ENCODE assay signal across 9 cellular contexts in the genomic region with DNA sequence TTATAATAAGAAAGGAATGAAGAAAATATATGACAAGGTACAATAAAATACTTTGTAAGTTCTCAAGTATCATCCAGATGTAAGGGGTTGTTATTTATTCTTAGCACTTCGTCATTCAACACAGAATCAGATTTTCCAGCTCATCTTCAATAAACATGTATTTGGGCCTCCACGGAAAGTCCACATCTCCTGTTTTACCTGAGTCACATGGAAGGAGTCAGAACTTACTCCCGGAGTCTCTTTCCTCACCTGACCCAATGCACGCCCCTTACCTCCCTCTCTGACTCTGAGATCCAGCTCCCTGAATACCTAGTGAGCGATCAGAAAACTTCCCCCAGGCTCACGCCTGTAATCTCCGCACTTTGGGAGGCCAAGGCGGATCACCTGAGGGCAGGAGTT. TPM values are rescaled to one million over a fixed set of nuclear protein-coding genes. Genes with fewer than 3 reads are reported as not detected.
DNase-seq lines count a peak whose midpoint lies in the region; ATAC-seq and TF ChIP-seq lines count a peak whose summit lies in the region.
"Had no signal": no experiment of that assay in that cellular context is flagged by ENCODE, and none has a peak within 500 bp of the region (broad histone marks: within the 10 kb centered on the region; RNA-seq: fewer than 3 reads in every experiment).

No MANE protein-coding gene starts in this region.

- H3K4me1 Mint-ChIP-seq in T-cell = peaks cover 64 to 74% (median 70%) of the 10 kb centered on the region in 3 donors

- peak overlapping the region; percentile 93 to 99 (median 98) for H3K27ac ChIP-seq in gastrocnemius medialis

- H3K27me3 Mint-ChIP-seq in T-cell = no peaks in the 10 kb centered on the region

- intact Hi-C loops in gastrocnemius medialis (cut with DNase I; ENCODE audit: low total_unique reads) (loop anchor here (1.0 to 2.0 kb wide), 4 partner anchors 18 to 379 kb away; a partner anchor contains a TSS), left colon (cut with DNase I, micrococcal nuclease) (no loop called here)

- in situ Hi-C loops in gastrocnemius medialis (cut with MboI; ENCODE audit: low sequenced_read_pairs in 4 of 4) = no loop called here

- CTCF ChIA-PET in T-cell (lab: Charles Lee) = interaction anchor here (0.6 to 1.2 kb wide), 5 partner anchors 14 to 332 kb away, joined by 3 to 5 read pairs (median 3); a partner anchor contains a TSS

- POLR2A ChIA-PET in T-cell (lab: Charles Lee) = interaction anchor here (0.8 to 1.2 kb wide), 3 partner anchors 18 to 333 kb away, joined by 3 to 7 read pairs (median 6); a partner anchor contains a TSS

- no peak for ATAC-seq in T-cell (replicated peaks in 1 of 4)
- ATAC-seq in gastrocnemius medialis = no peak
- ATAC-seq in HG02938 (IDR thresholded peaks at IDR 0.05; ENCODE audit: unreplicated experiment) = no peak
- no peak for ATAC-seq in left colon

- no peaks in the 10 kb centered on the region for H3K36me3 Mint-ChIP-seq in T-cell

- no peaks in the 10 kb centered on the region for H3K27me3 ChIP-seq in gastrocnemius medialis

- H3K9me3 ChIP-seq in gastrocnemius medialis = no peaks in the 10 kb centered on the region

- peak overlapping the region; percentile 96 to 98 (median 97) for H3K4me3 Mint-ChIP-seq in T-cell

- no peaks in the 10 kb centered on the region for H3K9me3 Mint-ChIP-seq in T-cell

- H3K4me1 ChIP-seq in gastrocnemius medialis = peaks cover 11 to 15% of the 10 kb centered on the region in 2 donors

- TF ChIP-seq CTCF in fibroblast of mammary gland (conservative IDR thresholded peaks at IDR 0.05; ENCODE audit: control insufficient read depth, insufficient read depth, low read depth, low read length) (no peak), gastrocnemius medialis (IDR thresholded peaks at IDR 0.05 in 4 of 5, conservative IDR thresholded peaks at IDR 0.05 in 1 of 5) (no peak)

- DNase-seq in T-cell (no peak), fibroblast of mammary gland (ENCODE audit: low read depth) (no peak), gastrocnemius medialis (no peak), AML-193 (lab: John Stamatoyannopoulos, UW) (no peak), left colon (no peak), cerebellar nuclear complex (lab: John Stamatoyannopoulos, UW) (no peak)
- DNase-seq: stimulated activated naive CD4-positive, alpha-beta T cell treated with Interleukin-2 at 50 U/mL for 16 hours had no signal

- H3K36me3 ChIP-seq in gastrocnemius medialis = no peaks in the 10 kb centered on the region

- H3K4me3 ChIP-seq in GM08714 (ENCODE audit: low read length) (peak overlapping the region; percentile 73; the same call in 1 of the 2 replicates), fibroblast of mammary gland (ENCODE audit: control insufficient read depth, low read depth, low read length) (peak overlapping the region; percentile 92), gastrocnemius medialis (peak overlapping the region in 2 of 4 donors; percentile 88 to 97)

- TF ChIP-seq POLR2A in gastrocnemius medialis (IDR thresholded peaks at IDR 0.05) = no peak

- peak overlapping the region; percentile 97 to 99 for H3K27ac Mint-ChIP-seq in T-cell

RNA-seq across cellular contexts. Expression of a gene that starts 1.5 kb away (rescaled TPM):
- total RNA-seq in T-cell (10 to 100 TPM; 12.6 to 24.9 (median 22.4) TPM), gastrocnemius medialis (1 to 10 TPM; 4.6 to 7.6 (median 6.1) TPM), left colon (10 to 100 TPM; 33.4 to 34.0 TPM)

RNA-seq across cellular contexts. Expression of a gene that starts 17.9 kb away (rescaled TPM):
- total RNA-seq in T-cell = 100 to 1,000 TPM; 299 to 450 (median 328) TPM
- 100 to 1,000 TPM; 126 to 171 (median 165) TPM for total RNA-seq in gastrocnemius medialis
- 10 to 100 TPM; 33.4 to 61.2 TPM for total RNA-seq in left colon

RNA-seq across cellular contexts. Expression of a gene that starts 23.6 kb away (rescaled TPM):
- 10 to 100 TPM; 36.0 to 70.8 (median 68.5) TPM for total RNA-seq in T-cell
- total RNA-seq in gastrocnemius medialis = 10 to 100 TPM; 12.6 to 22.7 (median 17.8) TPM
- total RNA-seq in left colon = 10 to 100 TPM; 27.0 to 31.3 TPM

RNA-seq across cellular contexts. Expression of a gene that starts 32.6 kb away (rescaled TPM):
- total RNA-seq in T-cell (10 to 100 TPM; 61.3 to 88.2 (median 76.8) TPM), gastrocnemius medialis (100 to 1,000 TPM in 1 of 4 donors, 10 to 100 TPM in 3; 27.4 to 135 (median 54.9) TPM), left colon (100 to 1,000 TPM in 1 of 2 donors, 10 to 100 TPM in 1; 95.3 to 108 TPM)

RNA-seq across cellular contexts. Expression of a gene that starts 36.5 kb away (rescaled TPM):
- total RNA-seq in T-cell (10 to 100 TPM in 4 of 5 donors, 1 to 10 TPM in 1; 7.9 to 11.8 (median 10.3) TPM), gastrocnemius medialis (10 to 100 TPM in 1 of 4 donors, 1 to 10 TPM in 3; 3.6 to 15.7 (median 7.9) TPM), left colon (10 to 100 TPM; 22.8 to 35.7 TPM)
